In genomic region chr2:219509780-219510511, GRCh38 we compare ENCODE assay signal across 1 cellular context.
TF ChIP-seq lines count a peak whose summit lies in the region.

No MANE protein-coding gene starts in this region.

TF ChIP-seq in K562, 482 proteins besides CTCF, POLR2A, EP300 and RAD21 (continued from another document and continues in another):
- TF ChIP-seq ETS1 (conservative IDR thresholded peaks at IDR 0.05; ENCODE audit: control insufficient read depth, low read depth, low read length) (peak; percentile 89), L3MBTL2 (IDR thresholded peaks at IDR 0.05) (peak; percentile 85), SAP30 (IDR thresholded peaks at IDR 0.05; ENCODE audit: borderline replicate concordance, insufficient read depth, low read depth, low read length, poor library complexity, severe bottlenecking) (no peak), ZNF655 (CRISPR knock-in tag; IDR thresholded peaks at IDR 0.05) (no peak), PKNOX1 (IDR thresholded peaks at IDR 0.05) (peak; percentile 85), GTF2B (IDR thresholded peaks at IDR 0.05; ENCODE audit: extremely low read depth, insufficient read length) (no peak), FUS (optimal IDR thresholded peaks at IDR 0.05; ENCODE audit: low read depth, low read length) (no peak), CTBP1 (IDR thresholded peaks at IDR 0.05; ENCODE audit: borderline replicate concordance) (peak; percentile 75), TEAD4 (IDR thresholded peaks at IDR 0.05; ENCODE audit: low read length) (peak; percentile 94), TEAD4 (CRISPR knock-in tag; IDR thresholded peaks at IDR 0.05; ENCODE audit: borderline replicate concordance) (no peak), ZNF584 (CRISPR knock-in tag; IDR thresholded peaks at IDR 0.05; ENCODE audit: low read depth) (0 out of 2 replicates have a peak, but pooled peaks have one; percentile 4), SUPT5H (IDR thresholded peaks at IDR 0.05) (0 out of 2 replicates have a peak, but pooled peaks have one; percentile 20), DPF2 (IDR thresholded peaks at IDR 0.05) (peak; percentile 99), PATZ1 (CRISPR knock-in tag; IDR thresholded peaks at IDR 0.05; ENCODE audit: borderline replicate concordance) (no peak), ZNF507 (tag; conservative IDR thresholded peaks at IDR 0.05) (no peak), AFF1 (IDR thresholded peaks at IDR 0.05; ENCODE audit: low read depth in 1 of 2, partially characterized antibody in 2 of 2) (peak in 1 of 2 experiments; percentile 61), HMGN3 (IDR thresholded peaks at IDR 0.05; ENCODE audit: borderline replicate concordance, extremely low read depth, insufficient read length, low read depth, low read length) (peak; percentile 99), MTA3 (IDR thresholded peaks at IDR 0.05; ENCODE audit: borderline replicate concordance) (0 out of 2 replicates have a peak, but pooled peaks have one; percentile 67), PURB (CRISPR knock-in tag; IDR thresholded peaks at IDR 0.05; ENCODE audit: low read depth) (no peak), USF1 (CRISPR knock-in tag; IDR thresholded peaks at IDR 0.05) (peak; percentile 5; the same call in 1 of the 2 replicates), CREB1 (IDR thresholded peaks at IDR 0.05) (peak; percentile 68), CREB1 (CRISPR knock-in tag; IDR thresholded peaks at IDR 0.05) (no peak), NCOA1 (IDR thresholded peaks at IDR 0.05; ENCODE audit: low read depth) (peak; percentile 92), ATF2 (CRISPR knock-in tag; IDR thresholded peaks at IDR 0.05) (no peak), NRF1 (conservative IDR thresholded peaks at IDR 0.05 in 1 of 2, IDR thresholded peaks at IDR 0.05 in 1 of 2) (0 out of 4 replicates have a peak, but pooled peaks of 1 of the 2 experiments have one; percentile 10), ZBTB26 (CRISPR knock-in tag; IDR thresholded peaks at IDR 0.05) (no peak), XRCC5 (IDR thresholded peaks at IDR 0.05; ENCODE audit: low read depth, low read length) (peak; percentile 44; the same call in 1 of the 2 replicates), ATF4 (CRISPR knock-in tag; IDR thresholded peaks at IDR 0.05) (no peak), ELF4 (CRISPR knock-in tag; IDR thresholded peaks at IDR 0.05) (peak; percentile 74; the same call in 1 of the 2 replicates), OTX1 (CRISPR knock-in tag; IDR thresholded peaks at IDR 0.05) (peak; percentile 34; the same call in 1 of the 2 replicates), SRF (CRISPR knock-in tag; IDR thresholded peaks at IDR 0.05) (no peak), POLR2B (IDR thresholded peaks at IDR 0.05; ENCODE audit: low read depth, partially characterized antibody) (no peak), CC2D1A (IDR thresholded peaks at IDR 0.05) (peak; percentile 91; the same call in 1 of the 2 replicates), DMBX1 (CRISPR knock-in tag; IDR thresholded peaks at IDR 0.05; ENCODE audit: borderline replicate concordance) (no peak; the same call in 1 of the 2 replicates), NFIX (CRISPR knock-in tag; IDR thresholded peaks at IDR 0.05; ENCODE audit: low read depth) (no peak), ATF3 (IDR thresholded peaks at IDR 0.05) (peak; percentile 52; the same call in 1 of the 2 replicates), ATF3 (CRISPR knock-in tag; conservative IDR thresholded peaks at IDR 0.05) (no peak), EP400 (IDR thresholded peaks at IDR 0.05) (peak; percentile 74; the same call in 1 of the 2 replicates), ARID3B (CRISPR knock-in tag; IDR thresholded peaks at IDR 0.05; ENCODE audit: borderline replicate concordance) (no peak), ZNF668 (CRISPR knock-in tag; IDR thresholded peaks at IDR 0.05) (no peak)
